Comparison of ENCODE assay signal across 9 cellular contexts in genomic region chr2:54666741-54667639, GRCh38. TPM values are rescaled to one million over a fixed set of nuclear protein-coding genes. Genes with fewer than 3 reads are reported as not detected.
DNase-seq lines count a peak whose midpoint lies in the region; ATAC-seq and TF ChIP-seq lines count a peak whose summit lies in the region.
"Had no signal": no experiment of that assay in that cellular context is flagged by ENCODE, and none has a peak within 500 bp of the region (broad histone marks: within the 10 kb centered on the region; RNA-seq: fewer than 3 reads in every experiment).

No MANE protein-coding gene starts in this region.

- ATAC-seq in left lung (peak; percentile 29), GM18867 (IDR thresholded peaks at IDR 0.05; ENCODE audit: unreplicated experiment) (no peak)
- no peak for ATAC-seq in stimulated activated effector memory CD8-positive, alpha-beta T cell treated with anti-CD3 and anti-CD28 coated beads, Interleukin-12 subunit alpha, Interleukin-12 subunit beta, amount 100 ng/mL, for 72 hours

- H3K27ac Mint-ChIP-seq in stimulated activated effector memory CD8-positive, alpha-beta T cell treated with anti-CD3 and anti-CD28 coated beads, Interleukin-12 subunit alpha, Interleukin-12 subunit beta, amount 100 ng/mL, for 72 hours: peak overlapping the region; percentile 17
- no peak overlapping the region for H3K27ac Mint-ChIP-seq in activated T-helper 2 cell treated with anti-CD3 and anti-CD28 coated beads, Interferon-gamma antibody, Interleukin-2, Interleukin-4, amounts not matched to agents 10 μg/mL and 5 μg/mL and 100 μg/mL, durations not matched to agents 14 hours and 24 hours and 36 hours

- intact Hi-C loops in left lung (cut with DNase I): no loop called here
- intact Hi-C loops in activated T-helper 2 cell treated with anti-CD3 and anti-CD28 coated beads, Interferon-gamma antibody, Interleukin-2, Interleukin-4, amounts not matched to agents 10 μg/mL and 5 μg/mL and 100 μg/mL, durations not matched to agents 14 hours and 24 hours and 36 hours (cut with micrococcal nuclease): no loop called here

- H3K27me3 Mint-ChIP-seq in activated T-helper 2 cell treated with anti-CD3 and anti-CD28 coated beads, Interferon-gamma antibody, Interleukin-2, Interleukin-4, amounts not matched to agents 10 μg/mL and 5 μg/mL and 100 μg/mL, durations not matched to agents 14 hours and 24 hours and 36 hours (ENCODE audit: low read depth): no peaks in the 10 kb centered on the region

- DNase-seq in MV-4-11 (lab: John Stamatoyannopoulos, UW) (peak; percentile 14), cerebellum (ENCODE audit: low spot score) (peak; percentile 77), left lung (no peak), WERI-Rb-1 (no peak)
- DNase-seq in stimulated activated effector memory CD8-positive, alpha-beta T cell treated with anti-CD3 and anti-CD28 coated beads, Interleukin-12 subunit alpha, Interleukin-12 subunit beta, amount 100 ng/mL, for 72 hours (ENCODE audit: low spot score in 2 of 2): peak in 1 of 2 donors; percentile 39
- DNase-seq in activated T-helper 2 cell treated with anti-CD3 and anti-CD28 coated beads, Interferon-gamma antibody, Interleukin-2, Interleukin-4, amounts not matched to agents 10 μg/mL and 5 μg/mL and 100 μg/mL, durations not matched to agents 14 hours and 24 hours and 36 hours (ENCODE audit: low spot score): no peak
- no peak for DNase-seq in activated CD4-positive, CD25-positive, alpha-beta regulatory T cell (lab: John Stamatoyannopoulos, UW)
- DNase-seq: NCI-H2029 treated with DMSO at 0.1 percent for 48 hours had no signal

- peaks cover 0 to 72% of the 10 kb centered on the region in 2 donors for H3K36me3 ChIP-seq in left lung
- peaks cover 89% of the 10 kb centered on the region for H3K36me3 ChIP-seq in WERI-Rb-1

- H3K4me3 ChIP-seq in left lung: no peak overlapping the region
- H3K4me3 ChIP-seq in WERI-Rb-1 (ENCODE audit: low read depth, low read length): no peak overlapping the region

- H3K4me3 Mint-ChIP-seq in stimulated activated effector memory CD8-positive, alpha-beta T cell treated with anti-CD3 and anti-CD28 coated beads, Interleukin-12 subunit alpha, Interleukin-12 subunit beta, amount 100 ng/mL, for 72 hours: no peak overlapping the region
- no peak overlapping the region for H3K4me3 Mint-ChIP-seq in activated T-helper 2 cell treated with anti-CD3 and anti-CD28 coated beads, Interferon-gamma antibody, Interleukin-2, Interleukin-4, amounts not matched to agents 10 μg/mL and 5 μg/mL and 100 μg/mL, durations not matched to agents 14 hours and 24 hours and 36 hours (ENCODE audit: low read depth)

- H3K4me1 Mint-ChIP-seq in stimulated activated effector memory CD8-positive, alpha-beta T cell treated with anti-CD3 and anti-CD28 coated beads, Interleukin-12 subunit alpha, Interleukin-12 subunit beta, amount 100 ng/mL, for 72 hours: peaks cover 6% of the 10 kb centered on the region
- H3K4me1 Mint-ChIP-seq in activated T-helper 2 cell treated with anti-CD3 and anti-CD28 coated beads, Interferon-gamma antibody, Interleukin-2, Interleukin-4, amounts not matched to agents 10 μg/mL and 5 μg/mL and 100 μg/mL, durations not matched to agents 14 hours and 24 hours and 36 hours (ENCODE audit: low read depth): peaks cover 10% of the 10 kb centered on the region

- peaks cover 80% of the 10 kb centered on the region for H3K36me3 Mint-ChIP-seq in stimulated activated effector memory CD8-positive, alpha-beta T cell treated with anti-CD3 and anti-CD28 coated beads, Interleukin-12 subunit alpha, Interleukin-12 subunit beta, amount 100 ng/mL, for 72 hours
- H3K36me3 Mint-ChIP-seq in activated T-helper 2 cell treated with anti-CD3 and anti-CD28 coated beads, Interferon-gamma antibody, Interleukin-2, Interleukin-4, amounts not matched to agents 10 μg/mL and 5 μg/mL and 100 μg/mL, durations not matched to agents 14 hours and 24 hours and 36 hours (ENCODE audit: low read depth): peaks cover 86% of the 10 kb centered on the region

- TF ChIP-seq CTCF in left lung (IDR thresholded peaks at IDR 0.05) (no peak), WERI-Rb-1 (IDR thresholded peaks at IDR 0.05; ENCODE audit: low read depth, low read length) (no peak)

- peaks cover 31 to 79% of the 10 kb centered on the region in 2 donors for H3K4me1 ChIP-seq in left lung

- no peaks in the 10 kb centered on the region for H3K9me3 Mint-ChIP-seq in stimulated activated effector memory CD8-positive, alpha-beta T cell treated with anti-CD3 and anti-CD28 coated beads, Interleukin-12 subunit alpha, Interleukin-12 subunit beta, amount 100 ng/mL, for 72 hours
- no peaks in the 10 kb centered on the region for H3K9me3 Mint-ChIP-seq in activated T-helper 2 cell treated with anti-CD3 and anti-CD28 coated beads, Interferon-gamma antibody, Interleukin-2, Interleukin-4, amounts not matched to agents 10 μg/mL and 5 μg/mL and 100 μg/mL, durations not matched to agents 14 hours and 24 hours and 36 hours

- H3K9me3 ChIP-seq in left lung (no peaks in the 10 kb centered on the region), WERI-Rb-1 (ENCODE audit: severe bottlenecking) (no peaks in the 10 kb centered on the region)

- peak overlapping the region; percentile 67 to 89 for H3K27ac ChIP-seq in left lung
- no peak overlapping the region for H3K27ac ChIP-seq in WERI-Rb-1

- no peaks in the 10 kb centered on the region for H3K27me3 ChIP-seq in left lung
- H3K27me3 ChIP-seq in WERI-Rb-1 (ENCODE audit: insufficient read depth, low read depth, severe bottlenecking): no peaks in the 10 kb centered on the region

RNA-seq across cellular contexts. Expression of gene EML6, which starts 56.5 kb away (rescaled TPM):
- total RNA-seq in cerebellum (23.0 TPM), left lung (1 to 10 TPM in 1 of 2 donors, under 1 TPM in 1; 0.73 to 1.3 TPM)
- total RNA-seq in activated T-helper 2 cell treated with anti-CD3 and anti-CD28 coated beads, Interferon-gamma antibody, Interleukin-2, Interleukin-4, amounts not matched to agents 10 μg/mL and 5 μg/mL and 100 μg/mL, durations not matched to agents 14 hours and 24 hours and 36 hours: 0.23 and 0.25 TPM in 2 replicates

Comparison
In these comparisons a context has a peak if more than half of its experiments do, and no peak if none do; other contexts are left out.
1. DNase-seq: peak in MV-4-11 (single experiment) and cerebellum (single experiment); none in left lung (0 of 2), WERI-Rb-1 (single experiment), activated T-helper 2 cell treated with anti-CD3 and anti-CD28 coated beads, Interferon-gamma antibody, Interleukin-2, Interleukin-4, amounts not matched to agents 10 μg/mL and 5 μg/mL and 100 μg/mL, durations not matched to agents 14 hours and 24 hours and 36 hours (single experiment) and activated CD4-positive, CD25-positive, alpha-beta regulatory T cell (0 of 4).
2. RNA of gene EML6, which starts 56.5 kb away (total RNA-seq): 23.0 TPM in cerebellum (single experiment); 0.73 to 1.3 TPM in left lung and 0.23 to 0.25 TPM in activated T-helper 2 cell treated with anti-CD3 and anti-CD28 coated beads, Interferon-gamma antibody, Interleukin-2, Interleukin-4, amounts not matched to agents 10 μg/mL and 5 μg/mL and 100 μg/mL, durations not matched to agents 14 hours and 24 hours and 36 hours; every median in the first group is over 10 times any median in the second.